Comparison of ENCODE assay signal across 1 cellular context in the genomic region with DNA sequence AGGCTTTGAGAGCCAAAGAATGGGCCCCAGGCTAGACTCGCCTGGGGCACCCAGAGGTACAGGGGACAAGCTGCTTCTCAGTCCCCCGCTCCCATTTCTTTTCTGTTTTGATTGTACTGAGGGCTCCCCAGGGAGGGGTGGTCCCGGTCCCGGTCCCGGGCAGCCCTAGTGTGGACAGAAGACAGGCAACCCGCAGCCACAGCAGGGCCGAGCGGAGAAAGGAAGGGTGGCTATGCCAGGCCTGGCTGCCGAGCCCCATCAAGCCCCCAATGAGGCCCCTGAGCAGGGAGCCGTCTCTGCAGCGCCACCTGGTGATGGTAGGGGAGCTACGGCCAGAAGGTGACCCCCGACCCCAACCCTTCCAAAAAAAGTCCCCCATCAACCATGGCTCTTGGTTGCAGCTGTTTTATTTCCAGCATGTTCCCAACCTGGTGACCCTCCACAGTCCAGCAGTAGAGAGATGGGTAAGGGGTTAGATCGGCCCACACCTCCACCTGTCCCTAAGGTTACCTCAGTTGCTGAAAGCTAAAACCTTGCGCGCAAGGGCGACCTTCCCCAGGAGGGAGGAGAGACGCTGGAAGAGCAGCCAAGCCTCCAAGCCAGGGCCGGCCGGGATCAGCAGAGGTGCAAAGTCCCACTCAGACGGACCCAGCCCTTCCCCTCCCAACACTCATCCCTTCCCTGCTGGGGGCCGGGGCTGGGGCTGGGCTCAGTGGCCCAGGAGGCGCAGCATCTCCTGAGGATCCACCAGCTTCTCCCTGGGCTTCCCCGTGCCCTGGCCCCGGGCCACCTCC.
TF ChIP-seq lines count a peak whose summit lies in the region.

No MANE protein-coding gene starts in this region.

TF ChIP-seq in HepG2, 621 proteins besides CTCF, POLR2A, EP300 and RAD21 (continued from another document and continues in another):
- no peak for TF ChIP-seq ZNF329 (CRISPR knock-in tag; IDR thresholded peaks at IDR 0.05; ENCODE audit: low read depth)
- no peak for TF ChIP-seq ZMYM4 (CRISPR knock-in tag; IDR thresholded peaks at IDR 0.05)
- no peak; the same call in 1 of the 2 replicates for TF ChIP-seq ERF (CRISPR knock-in tag; IDR thresholded peaks at IDR 0.05)
- no peak for TF ChIP-seq REXO4 (CRISPR knock-in tag; IDR thresholded peaks at IDR 0.05; ENCODE audit: borderline replicate concordance)
- no peak for TF ChIP-seq SNAI1 (CRISPR knock-in tag; IDR thresholded peaks at IDR 0.05; ENCODE audit: borderline replicate concordance)
- TF ChIP-seq ZFP36L1 (CRISPR knock-in tag; IDR thresholded peaks at IDR 0.05): no peak
- TF ChIP-seq ARID2 (CRISPR knock-in tag; IDR thresholded peaks at IDR 0.05; ENCODE audit: borderline replicate concordance): peak; percentile 77; the same call in 1 of the 2 replicates
- no peak for TF ChIP-seq RNF2 (conservative IDR thresholded peaks at IDR 0.05; ENCODE audit: low read depth)
- no peak for TF ChIP-seq TCF7 (IDR thresholded peaks at IDR 0.05; ENCODE audit: low read depth)
- no peak for TF ChIP-seq RFX1 (IDR thresholded peaks at IDR 0.05)
- TF ChIP-seq ZNF207 (IDR thresholded peaks at IDR 0.05; ENCODE audit: borderline replicate concordance): no peak
- TF ChIP-seq NCOA1 (CRISPR knock-in tag; IDR thresholded peaks at IDR 0.05): no peak
- no peak for TF ChIP-seq FOXK2 (IDR thresholded peaks at IDR 0.05)
- no peak for TF ChIP-seq IRF1 (CRISPR knock-in tag; IDR thresholded peaks at IDR 0.05; ENCODE audit: low read depth)
- peak; percentile 64; the same call in 1 of the 2 replicates for TF ChIP-seq ZFP91 (CRISPR knock-in tag; IDR thresholded peaks at IDR 0.05; ENCODE audit: borderline replicate concordance)
- TF ChIP-seq, protein P1, sequence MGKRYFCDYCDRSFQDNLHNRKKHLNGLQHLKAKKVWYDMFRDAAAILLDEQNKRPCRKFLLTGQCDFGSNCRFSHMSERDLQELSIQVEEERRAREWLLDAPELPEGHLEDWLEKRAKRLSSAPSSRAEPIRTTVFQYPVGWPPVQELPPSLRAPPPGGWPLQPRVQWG (CRISPR knock-in tag; IDR thresholded peaks at IDR 0.05; ENCODE audit: borderline replicate concordance, low read depth): no peak
- TF ChIP-seq, protein P2, sequence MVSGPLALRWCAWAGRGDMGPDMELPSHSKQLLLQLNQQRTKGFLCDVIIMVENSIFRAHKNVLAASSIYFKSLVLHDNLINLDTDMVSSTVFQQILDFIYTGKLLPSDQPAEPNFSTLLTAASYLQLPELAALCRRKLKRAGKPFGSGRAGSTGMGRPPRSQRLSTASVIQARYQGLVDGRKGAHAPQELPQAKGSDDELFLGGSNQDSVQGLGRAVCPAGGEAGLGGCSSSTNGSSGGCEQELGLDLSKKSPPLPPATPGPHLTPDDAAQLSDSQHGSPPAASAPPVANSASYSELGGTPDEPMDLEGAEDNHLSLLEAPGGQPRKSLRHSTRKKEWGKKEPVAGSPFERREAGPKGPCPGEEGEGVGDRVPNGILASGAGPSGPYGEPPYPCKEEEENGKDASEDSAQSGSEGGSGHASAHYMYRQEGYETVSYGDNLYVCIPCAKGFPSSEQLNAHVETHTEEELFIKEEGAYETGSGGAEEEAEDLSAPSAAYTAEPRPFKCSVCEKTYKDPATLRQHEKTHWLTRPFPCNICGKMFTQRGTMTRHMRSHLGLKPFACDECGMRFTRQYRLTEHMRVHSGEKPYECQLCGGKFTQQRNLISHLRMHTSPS (CRISPR knock-in tag; IDR thresholded peaks at IDR 0.05; ENCODE audit: low read depth): 0 out of 2 replicates have a peak, but pooled peaks have one; percentile 28
- peak; percentile 54; the same call in 1 of the 2 replicates for TF ChIP-seq MTA1 (CRISPR knock-in tag; IDR thresholded peaks at IDR 0.05; ENCODE audit: borderline replicate concordance)
- TF ChIP-seq ZNF703 (CRISPR knock-in tag; IDR thresholded peaks at IDR 0.05; ENCODE audit: borderline replicate concordance): no peak
- TF ChIP-seq IKZF4 (CRISPR knock-in tag; IDR thresholded peaks at IDR 0.05; ENCODE audit: borderline replicate concordance, low read depth, not compliant biosample characterization): no peak
- TF ChIP-seq TAF1 (CRISPR knock-in tag; IDR thresholded peaks at IDR 0.05): peak; percentile 14; the same call in 1 of the 2 replicates
- no peak for TF ChIP-seq ZNF720 (CRISPR knock-in tag; IDR thresholded peaks at IDR 0.05)
- TF ChIP-seq BRCA1 (CRISPR knock-in tag; IDR thresholded peaks at IDR 0.05): no peak
- no peak for TF ChIP-seq UBTF (CRISPR knock-in tag; IDR thresholded peaks at IDR 0.05)
- TF ChIP-seq ZKSCAN1 (IDR thresholded peaks at IDR 0.05; ENCODE audit: low read length): no peak
- no peak for TF ChIP-seq NFYC (CRISPR knock-in tag; IDR thresholded peaks at IDR 0.05)
- no peak for TF ChIP-seq NONO (IDR thresholded peaks at IDR 0.05)
- TF ChIP-seq NONO (CRISPR knock-in tag; conservative IDR thresholded peaks at IDR 0.05): 0 out of 2 replicates have a peak, but pooled peaks have one; percentile 19
- no peak for TF ChIP-seq LCORL (IDR thresholded peaks at IDR 0.05)
- no peak for TF ChIP-seq LCORL (CRISPR knock-in tag; IDR thresholded peaks at IDR 0.05)
- no peak for TF ChIP-seq SP2 (CRISPR knock-in tag; IDR thresholded peaks at IDR 0.05)
- no peak for TF ChIP-seq KMT2B (CRISPR knock-in tag; IDR thresholded peaks at IDR 0.05)
- TF ChIP-seq, protein P3, sequence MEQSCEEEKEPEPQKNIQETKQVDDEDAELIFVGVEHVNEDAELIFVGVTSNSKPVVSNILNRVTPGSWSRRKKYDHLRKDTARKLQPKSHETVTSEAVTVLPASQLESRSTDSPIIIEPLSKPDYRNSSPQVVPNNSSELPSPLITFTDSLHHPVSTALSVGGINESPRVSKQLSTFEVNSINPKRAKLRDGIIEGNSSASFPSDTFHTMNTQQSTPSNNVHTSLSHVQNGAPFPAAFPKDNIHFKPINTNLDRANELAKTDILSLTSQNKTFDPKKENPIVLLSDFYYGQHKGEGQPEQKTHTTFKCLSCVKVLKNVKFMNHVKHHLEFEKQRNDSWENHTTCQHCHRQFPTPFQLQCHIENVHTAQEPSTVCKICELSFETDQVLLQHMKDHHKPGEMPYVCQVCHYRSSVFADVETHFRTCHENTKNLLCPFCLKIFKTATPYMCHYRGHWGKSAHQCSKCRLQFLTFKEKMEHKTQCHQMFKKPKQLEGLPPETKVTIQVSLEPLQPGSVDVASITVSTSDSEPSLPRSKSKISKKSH (CRISPR knock-in tag; IDR thresholded peaks at IDR 0.05; ENCODE audit: borderline replicate concordance): no peak
- TF ChIP-seq, protein P4, sequence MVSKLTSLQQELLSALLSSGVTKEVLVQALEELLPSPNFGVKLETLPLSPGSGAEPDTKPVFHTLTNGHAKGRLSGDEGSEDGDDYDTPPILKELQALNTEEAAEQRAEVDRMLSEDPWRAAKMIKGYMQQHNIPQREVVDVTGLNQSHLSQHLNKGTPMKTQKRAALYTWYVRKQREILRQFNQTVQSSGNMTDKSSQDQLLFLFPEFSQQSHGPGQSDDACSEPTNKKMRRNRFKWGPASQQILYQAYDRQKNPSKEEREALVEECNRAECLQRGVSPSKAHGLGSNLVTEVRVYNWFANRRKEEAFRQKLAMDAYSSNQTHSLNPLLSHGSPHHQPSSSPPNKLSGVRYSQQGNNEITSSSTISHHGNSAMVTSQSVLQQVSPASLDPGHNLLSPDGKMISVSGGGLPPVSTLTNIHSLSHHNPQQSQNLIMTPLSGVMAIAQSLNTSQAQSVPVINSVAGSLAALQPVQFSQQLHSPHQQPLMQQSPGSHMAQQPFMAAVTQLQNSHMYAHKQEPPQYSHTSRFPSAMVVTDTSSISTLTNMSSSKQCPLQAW (CRISPR knock-in tag; IDR thresholded peaks at IDR 0.05): no peak
- no peak for TF ChIP-seq NR2F1 (CRISPR knock-in tag; IDR thresholded peaks at IDR 0.05)
- TF ChIP-seq AHR (CRISPR knock-in tag; IDR thresholded peaks at IDR 0.05): no peak
- TF ChIP-seq ZBTB25 (CRISPR knock-in tag; IDR thresholded peaks at IDR 0.05): no peak
- TF ChIP-seq KMT2A (CRISPR knock-in tag; IDR thresholded peaks at IDR 0.05): no peak
- no peak for TF ChIP-seq NFYB (CRISPR knock-in tag; IDR thresholded peaks at IDR 0.05)
